11 cellular contexts compared by ENCODE assay signal in the genomic region with DNA sequence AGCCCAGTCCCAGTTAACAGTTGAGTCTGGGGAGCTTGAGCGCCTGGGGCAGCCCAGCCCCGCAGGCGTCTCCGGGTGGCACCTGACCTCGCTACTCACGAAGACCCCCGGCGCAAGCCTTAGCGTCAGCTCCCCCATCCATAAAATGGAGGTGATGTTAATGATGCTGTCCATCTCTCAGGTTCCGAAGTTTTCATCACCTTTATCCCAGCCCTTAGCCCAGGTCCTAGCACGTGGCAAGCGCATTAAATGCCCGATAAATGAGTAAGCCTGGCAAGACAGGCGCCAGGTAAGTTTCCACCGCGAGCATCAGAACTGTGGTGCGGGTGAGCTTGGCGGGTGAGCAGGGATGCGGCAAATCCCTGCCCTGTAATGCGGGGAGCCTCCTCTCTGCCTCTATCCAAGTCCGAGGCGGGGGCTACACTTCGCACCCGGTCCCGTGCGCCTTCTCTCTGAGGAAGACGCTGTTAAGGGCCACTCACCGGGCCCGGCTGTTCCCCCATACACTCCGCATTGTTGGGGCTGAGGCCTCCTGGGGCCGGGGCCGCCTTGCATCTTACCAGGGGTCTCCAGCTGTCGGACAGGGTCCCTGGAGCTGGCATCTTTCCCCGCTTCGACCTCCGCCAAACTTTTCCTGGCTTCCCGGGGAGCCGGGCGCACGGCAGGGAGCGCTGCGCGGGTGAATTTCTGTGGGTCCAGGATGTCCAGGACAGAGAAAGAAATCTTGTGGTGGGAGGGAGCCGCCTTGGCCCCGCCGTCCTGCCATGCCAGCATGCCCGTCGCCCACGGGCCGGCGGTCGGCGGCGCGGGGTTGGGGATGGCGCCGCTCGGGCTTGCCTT. TPM values are rescaled to one million over a fixed set of nuclear protein-coding genes. Genes with fewer than 3 reads are reported as not detected.
DNase-seq lines count a peak whose midpoint lies in the region; ATAC-seq, FAIRE-seq and TF ChIP-seq lines count a peak whose summit lies in the region.
"Had no signal": no experiment of that assay in that cellular context is flagged by ENCODE, and none has a peak within 500 bp of the region (broad histone marks: within the 10 kb centered on the region; RNA-seq: fewer than 3 reads in every experiment).

No MANE protein-coding gene starts in this region.

- H2AK5ac ChIP-seq in H1 (ENCODE audit: low read depth, low read length) (no peak overlapping the region; the same call in 1 of the 2 replicates), neuronal stem cell (ENCODE audit: low read depth, low read length) (peak overlapping the region; percentile 22)

- H3K9ac ChIP-seq in H1 (replicated peaks in 1 of 4; ENCODE audit: extremely low read depth in 1 of 4, low read depth in 3 of 4, low read length in 3 of 4) (peak overlapping the region in 2 of 4 experiments; percentile 16 to 32; a peak in 4 of 7 replicates), neuronal stem cell (ENCODE audit: low read depth, low read length, poor library complexity) (peak overlapping the region; percentile 63)

- H3K23me2 ChIP-seq in H1 (ENCODE audit: low read depth, low read length) = peaks cover 23% of the 10 kb centered on the region

- H2BK120ac ChIP-seq in H1 (replicated peaks; ENCODE audit: low read depth, low read length) (peak overlapping the region; percentile 10), neuronal stem cell (ENCODE audit: low read depth, low read length) (no peak overlapping the region)

- H4K5ac ChIP-seq in H1 (ENCODE audit: insufficient read length, low read depth, low read length) = no peak overlapping the region

- H3K4ac ChIP-seq in H1 (replicated peaks; ENCODE audit: insufficient read length, low read depth, low read length) (peak overlapping the region; percentile 90), neuronal stem cell (ENCODE audit: low read length) (no peak overlapping the region)

- H3K27me3 ChIP-seq in H1 (replicated peaks in 1 of 4; ENCODE audit: control insufficient read depth in 3 of 4, extremely low read depth in 1 of 4, insufficient read depth in 3 of 4, low read length in 3 of 4) = peaks cover 1 to 50% (median 38%) of the 10 kb centered on the region in 4 experiments
- H3K27me3 ChIP-seq in neuronal stem cell (ENCODE audit: control insufficient read depth in 3 of 3, insufficient read depth in 3 of 3, low read depth in 1 of 3, low read length in 3 of 3) = peaks cover 27 to 95% (median 59%) of the 10 kb centered on the region in 3 experiments

- H2AFZ ChIP-seq in H1 (ENCODE audit: low read length) = no peak overlapping the region
- peak overlapping the region; percentile 80 for H2AFZ ChIP-seq in neuronal stem cell (ENCODE audit: low read length)

- peak overlapping the region; percentile 68; the same call in 1 of the 2 replicates for H4K8ac ChIP-seq in H1 (ENCODE audit: extremely low read depth, insufficient read depth, low read length)
- H4K8ac ChIP-seq in neuronal stem cell (ENCODE audit: low read depth, low read length) = no peak overlapping the region

- H2BK12ac ChIP-seq in H1 (ENCODE audit: low read depth, low read length) (peak overlapping the region; percentile 76; the same call in 1 of the 2 replicates), neuronal stem cell (ENCODE audit: low read length) (no peak overlapping the region)

- WGBS in H1 (ENCODE audit: extremely low coverage in 1 of 2, insufficient coverage in 1 of 2, insufficient read length in 1 of 2, insufficient replicate concordance in 2 of 2, low coverage in 1 of 2, low lambda C conversion rate in 2 of 2, missing lambda C conversion rate in 1 of 2), 2 experiments = 1% methylated on average over 55 of the region's 58 CpGs; no CpG with 5 or more reads in 1 of the 2 experiments
- WGBS in neuronal stem cell (ENCODE audit: extremely low coverage in 2 of 2, insufficient read length in 2 of 2, insufficient replicate concordance in 1 of 2), 2 donors = no CpG with 5 or more reads among the region's 58 CpGs

- no peaks in the 10 kb centered on the region for H3K9me3 ChIP-seq in H1 (ENCODE audit: insufficient read depth in 2 of 2, low read depth in 1 of 2, low read length in 1 of 2)
- H3K9me3 ChIP-seq in neuronal stem cell (replicated peaks in 1 of 2; ENCODE audit: control insufficient read depth in 2 of 2, insufficient read depth in 1 of 2, low read depth in 1 of 2, low read length in 2 of 2) = no peaks in the 10 kb centered on the region

- no peak for TF ChIP-seq RAD21 in H1 (IDR thresholded peaks at IDR 0.05 in 1 of 2, conservative IDR thresholded peaks at IDR 0.05 in 1 of 2; ENCODE audit: low read depth in 2 of 2, low read length in 2 of 2)

- H3K23ac ChIP-seq in H1 (ENCODE audit: insufficient read length) (no peak overlapping the region), neuronal stem cell (ENCODE audit: low read depth, low read length, poor library complexity) (peak overlapping the region; percentile 63)

- H3K18ac ChIP-seq in H1 (ENCODE audit: extremely low read depth, low read length) = peak overlapping the region; percentile 94
- H3K18ac ChIP-seq in neuronal stem cell (ENCODE audit: low read length) = peak overlapping the region; percentile 78

- H4K91ac ChIP-seq in H1 (replicated peaks; ENCODE audit: insufficient read length, low read length) (peak overlapping the region; percentile 70), neuronal stem cell (ENCODE audit: low read depth, low read length, poor library complexity) (no peak overlapping the region)

- no peak for FAIRE-seq in H1 (lab: Jason Lieb, UNC)

- H3K27ac ChIP-seq in H1 (ENCODE audit: low read depth, low read length) = no peak overlapping the region
- H3K27ac ChIP-seq in neuronal stem cell (replicated peaks; ENCODE audit: low read length) = no peak overlapping the region

- CTCF ChIA-PET in H1 (lab: Charles Lee; ENCODE audit: partially characterized antibody) = interaction anchor here (0.5 to 2.8 kb wide), 12 partner anchors 12 to 56 kb away, joined by 3 to 14 read pairs (median 4); partner anchors contain the start of gene LHPP

- H3K36me3 ChIP-seq in H1 (ENCODE audit: control insufficient read depth in 2 of 4, insufficient read depth in 4 of 4, low read length in 3 of 4) = peaks cover 0 to 2% (median 0%) of the 10 kb centered on the region in 4 experiments; a peak in 1 of 8 replicates
- H3K36me3 ChIP-seq in neuronal stem cell (replicated peaks in 1 of 2; ENCODE audit: control insufficient read depth in 2 of 2, insufficient read depth in 2 of 2, low read length in 2 of 2) = no peaks in the 10 kb centered on the region

- ATAC-seq in HG02759 (IDR thresholded peaks at IDR 0.05; ENCODE audit: unreplicated experiment) (no peak), GM18498 (IDR thresholded peaks at IDR 0.05; ENCODE audit: unreplicated experiment) (no peak)
- ATAC-seq: left colon had no signal

- no peak for TF ChIP-seq CTCF in LNCaP clone FGC (IDR thresholded peaks at IDR 0.05; ENCODE audit: control insufficient read depth, extremely low read depth, insufficient read depth)
- no peak for TF ChIP-seq CTCF in H1 (IDR thresholded peaks at IDR 0.05; ENCODE audit: control extremely low read depth in 1 of 3, insufficient read depth in 1 of 3, low read depth in 1 of 3, low read length in 3 of 3)

- H2BK15ac ChIP-seq in H1 (ENCODE audit: low read length) (peak overlapping the region; percentile 34; the same call in 1 of the 2 replicates), neuronal stem cell (ENCODE audit: low read length) (peak overlapping the region; percentile 91)

- H3K4me3 ChIP-seq in LNCaP clone FGC (ENCODE audit: low read depth, low read length) (peak overlapping the region; percentile 18; the same call in 1 of the 2 replicates), H1 (ENCODE audit: extremely low read depth in 1 of 4, insufficient read depth in 2 of 4, low read depth in 3 of 4, low read length in 4 of 4) (peak overlapping the region; percentile 33 to 72 (median 66)), neuronal stem cell (ENCODE audit: low read length in 2 of 2) (peak overlapping the region; percentile 30 to 73)

- H3K79me1 ChIP-seq in H1 (ENCODE audit: low read depth, low read length) (no peaks in the 10 kb centered on the region), neuronal stem cell (ENCODE audit: low read depth, low read length) (no peaks in the 10 kb centered on the region)

- H3K4me2 ChIP-seq in H1 (ENCODE audit: insufficient read depth in 1 of 2, low read depth in 2 of 2, low read length in 2 of 2) (peak overlapping the region; percentile 95 to 96), neuronal stem cell (ENCODE audit: insufficient read depth, low read length, poor library complexity, severe bottlenecking) (peak overlapping the region; percentile 97)

- no peaks in the 10 kb centered on the region for H3K79me2 ChIP-seq in H1 (ENCODE audit: control insufficient read depth in 1 of 2, insufficient read depth in 2 of 2, low read length in 2 of 2)

- peak; percentile 55 for DNase-seq in DMS53 (lab: John Stamatoyannopoulos, UW)
- DNase-seq in LNCaP clone FGC (ENCODE audit: low read depth) = no peak
- DNase-seq in H1 (ENCODE audit: low read depth in 1 of 2, low spot score in 2 of 2) = no peak
- DNase-seq in neuronal stem cell (ENCODE audit: low spot score) = no peak
- DNase-seq in Ammon's horn (ENCODE audit: low spot score) = no peak
- no peak for DNase-seq in OCI-M2 (lab: John Stamatoyannopoulos, UW; ENCODE audit: unreplicated experiment)
- DNase-seq: activated CD4-positive, CD25-positive, alpha-beta regulatory T cell treated with anti-CD3 and anti-CD28 coated beads, Interleukin-2, amount 50 U/mL, for 72 hours; left colon; stimulated activated CD4-positive, alpha-beta T cell treated with anti-CD3 and anti-CD28 coated beads, Interleukin-2, amount 100 ng/mL, for 48 hours had no signal

- peaks cover 0 to 15% of the 10 kb centered on the region in 2 experiments for H4K20me1 ChIP-seq in H1 (replicated peaks in 1 of 2; ENCODE audit: control insufficient read depth in 1 of 2, insufficient read depth in 2 of 2, low read length in 2 of 2)

- TF ChIP-seq POLR2A in H1 (IDR thresholded peaks at IDR 0.05; ENCODE audit: control extremely low read depth in 1 of 2, low read depth in 2 of 2, low read length in 2 of 2) = no peak

- H3K4me1 ChIP-seq in H1 (replicated peaks in 1 of 4; ENCODE audit: control insufficient read depth in 3 of 4, insufficient read depth in 4 of 4, low read length in 3 of 4) (peaks cover 15 to 37% (median 23%) of the 10 kb centered on the region in 4 experiments), neuronal stem cell (ENCODE audit: control insufficient read depth in 2 of 2, insufficient read depth in 1 of 2, low read depth in 1 of 2, low read length in 2 of 2) (peaks cover 16 to 18% of the 10 kb centered on the region in 2 donors)

- POLR2A ChIA-PET in H1 (lab: Charles Lee; ENCODE audit: partially characterized antibody) = interaction anchor here (0.6 to 6.5 kb wide), 10 partner anchors 11 to 45 kb away, joined by 3 to 43 read pairs (median 4); partner anchors contain the start of genes LHPP and OAT

- peak overlapping the region; percentile 37 for H3K14ac ChIP-seq in H1 (ENCODE audit: insufficient read length)
- H3K14ac ChIP-seq in neuronal stem cell (ENCODE audit: low read length) = no peak overlapping the region

- peak overlapping the region; percentile 37 for H3K56ac ChIP-seq in H1 (replicated peaks; ENCODE audit: insufficient read length, low read depth, low read length)

- TF ChIP-seq EP300 in H1 (IDR thresholded peaks at IDR 0.05; ENCODE audit: borderline replicate concordance in 1 of 2, low read depth in 2 of 2, low read length in 2 of 2) = no peak

- peak overlapping the region; percentile 20; the same call in 1 of the 2 replicates for H2BK5ac ChIP-seq in H1 (ENCODE audit: low read depth, low read length)
- H2BK5ac ChIP-seq in neuronal stem cell (ENCODE audit: low read length) = no peak overlapping the region

- H2BK20ac ChIP-seq in H1 (ENCODE audit: low read length) = no peak overlapping the region

RNA-seq across cellular contexts. Expression of gene NKX1-2, which starts 0.4 kb away (rescaled TPM):
- total RNA-seq in H1 (2021; fragmentation: NEBNext Ultra II Directional; extraction: Animal tissue kit (Norgen Biotek cat#: 25700)) = 33.9 and 34.9 TPM in 2 replicates
- 11.5 and 12.7 TPM in 2 replicates for polyA plus RNA-seq in H1 (2011; rRNA removed)
- 17.0 TPM for polyA plus RNA-seq in H1 (2011; cell fraction: cytosol; rRNA removed)
- polyA plus RNA-seq in H1 (2011; cell fraction: nucleus; rRNA removed) = 9.4 TPM
- 17.0 to 28.5 TPM (median 22.6 TPM) in 4 replicates for polyA plus RNA-seq in H1 (2012, experiment 1 of 2)
- polyA plus RNA-seq in H1 (2012, experiment 2 of 2) = 25.6 TPM
- 22.8 TPM for polyA plus RNA-seq in H1 (2013, experiment 1 of 2)
- 23.9 TPM for polyA plus RNA-seq in H1 (2013, experiment 2 of 2)
- 18.1 and 19.2 TPM in 2 replicates for polyA minus RNA-seq in H1 (2011; rRNA and poly(A)+ RNA removed)
- 29.8 TPM for polyA minus RNA-seq in H1 (2011; cell fraction: cytosol; rRNA and poly(A)+ RNA removed)
- 15.2 TPM for polyA minus RNA-seq in H1 (2011; cell fraction: nucleus; rRNA and poly(A)+ RNA removed)
- 0.06 TPM for polyA plus RNA-seq in neuronal stem cell (2013, experiment 1 of 2)
- polyA plus RNA-seq in neuronal stem cell (2013, experiment 2 of 2) = 0.07 TPM
- total RNA-seq: left colon had no signal

RNA-seq across cellular contexts. Expression of gene LHPP, which starts 12.2 kb away (rescaled TPM):
- 26.0 and 27.5 TPM in 2 replicates for total RNA-seq in H1 (2021; fragmentation: NEBNext Ultra II Directional; extraction: Animal tissue kit (Norgen Biotek cat#: 25700))
- polyA plus RNA-seq in H1 (2011; rRNA removed) = 45.0 and 50.5 TPM in 2 replicates
- 39.2 TPM for polyA plus RNA-seq in H1 (2011; cell fraction: cytosol; rRNA removed)
- 40.4 TPM for polyA plus RNA-seq in H1 (2011; cell fraction: nucleus; rRNA removed)
- polyA plus RNA-seq in H1 (2012, experiment 1 of 2) = 20.9 to 42.0 TPM (median 37.2 TPM) in 4 replicates
- polyA plus RNA-seq in H1 (2012, experiment 2 of 2) = 36.6 TPM
- 18.9 TPM for polyA plus RNA-seq in H1 (2013, experiment 1 of 2)
- polyA plus RNA-seq in H1 (2013, experiment 2 of 2) = 18.9 TPM
- 19.6 and 21.2 TPM in 2 replicates for polyA minus RNA-seq in H1 (2011; rRNA and poly(A)+ RNA removed)
- polyA minus RNA-seq in H1 (2011; cell fraction: cytosol; rRNA and poly(A)+ RNA removed) = 10.4 TPM
- 24.9 TPM for polyA minus RNA-seq in H1 (2011; cell fraction: nucleus; rRNA and poly(A)+ RNA removed)
- 14.7 TPM for polyA plus RNA-seq in neuronal stem cell (2013, experiment 1 of 2)
- polyA plus RNA-seq in neuronal stem cell (2013, experiment 2 of 2) = 13.6 TPM

RNA-seq across cellular contexts. Expression of gene OAT, which starts 30.7 kb away (rescaled TPM):
- 121 TPM in 2 replicates for total RNA-seq in H1 (2021; fragmentation: NEBNext Ultra II Directional; extraction: Animal tissue kit (Norgen Biotek cat#: 25700))
- 40.3 and 67.8 TPM in 2 replicates for polyA plus RNA-seq in H1 (2011; rRNA removed)
- 78.9 TPM for polyA plus RNA-seq in H1 (2011; cell fraction: cytosol; rRNA removed)
- polyA plus RNA-seq in H1 (2011; cell fraction: nucleus; rRNA removed) = 33.9 TPM
- 69.7 to 96.8 TPM (median 81.5 TPM) in 4 replicates for polyA plus RNA-seq in H1 (2012, experiment 1 of 2)
- 10.6 TPM for polyA plus RNA-seq in H1 (2012, experiment 2 of 2)
- 57.5 TPM for polyA plus RNA-seq in H1 (2013, experiment 1 of 2)
- polyA plus RNA-seq in H1 (2013, experiment 2 of 2) = 54.5 TPM
- 65.2 and 99.5 TPM in 2 replicates for polyA minus RNA-seq in H1 (2011; rRNA and poly(A)+ RNA removed)
- polyA minus RNA-seq in H1 (2011; cell fraction: cytosol; rRNA and poly(A)+ RNA removed) = 42.3 TPM
- 33.1 TPM for polyA minus RNA-seq in H1 (2011; cell fraction: nucleus; rRNA and poly(A)+ RNA removed)
- 26.5 TPM for polyA plus RNA-seq in neuronal stem cell (2013, experiment 1 of 2)
- 25.8 TPM for polyA plus RNA-seq in neuronal stem cell (2013, experiment 2 of 2)
